Comparison of ENCODE assay signal across 8 cellular contexts in the genomic region with DNA sequence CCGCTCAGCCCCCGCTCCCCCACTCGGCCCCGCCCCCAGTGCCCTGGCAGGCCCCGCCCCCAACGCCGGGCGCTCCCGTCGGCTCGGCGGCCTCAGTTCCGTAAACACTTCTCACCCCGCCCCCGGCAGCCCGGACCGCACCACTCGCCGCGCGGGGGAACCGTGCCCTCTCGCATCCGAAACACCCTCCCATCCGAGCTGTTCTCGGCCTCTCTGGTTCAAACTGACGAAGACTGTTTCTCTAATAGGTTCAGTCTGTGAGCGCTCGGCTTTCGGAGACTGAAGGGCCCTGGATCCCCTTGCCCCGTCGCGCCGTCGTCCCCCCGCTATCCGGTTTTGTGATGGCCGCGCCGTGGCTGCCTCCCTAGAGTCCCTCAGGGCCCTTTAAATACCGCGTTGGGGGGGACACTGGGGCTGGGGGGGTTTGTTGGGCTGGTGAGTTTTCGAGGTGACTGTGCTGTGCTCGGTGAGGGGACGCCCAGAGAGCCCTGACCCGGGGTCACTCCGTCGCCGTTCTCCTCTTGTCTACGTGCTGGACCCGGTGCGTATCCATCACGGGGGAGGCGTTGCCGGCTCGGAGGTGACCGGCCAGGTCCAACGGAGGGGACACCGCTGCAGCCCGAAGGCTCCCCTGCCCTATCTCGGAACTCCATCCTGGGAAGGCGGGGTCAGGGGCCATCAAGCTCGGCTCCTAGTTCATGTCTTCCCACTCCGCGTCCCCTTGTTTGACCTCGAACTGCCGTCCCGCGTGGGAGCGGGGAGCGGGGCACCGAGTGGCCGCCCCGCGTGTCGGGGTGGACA. TPM values are rescaled to one million over a fixed set of nuclear protein-coding genes. Genes with fewer than 3 reads are reported as not detected.
DNase-seq lines count a peak whose midpoint lies in the region; ATAC-seq and TF ChIP-seq lines count a peak whose summit lies in the region.

TCP11L2 (plus strand) TSS at position 333 of the 801 bp plus-strand sequence. CDS start 8,343 bp downstream, outside the sequence.

- peak; percentile 74 for ATAC-seq in GM19463 (IDR thresholded peaks at IDR 0.05; ENCODE audit: unreplicated experiment)

- H3K4me3 ChIP-seq in HL-60 (replicated peaks; ENCODE audit: insufficient read depth, low read length) = peak within 1 kb of the TSS; percentile 99
- peak within 1 kb of the TSS; percentile 71 for H3K4me3 ChIP-seq in endocrine pancreas (ENCODE audit: control insufficient read depth, insufficient read depth, low read length)

- H3K36me3 ChIP-seq in endocrine pancreas (ENCODE audit: control insufficient read depth, insufficient read depth, low read length) = no peaks in the 10 kb centered on the region

- peaks cover 5% of the 10 kb centered on the region for H3K4me1 ChIP-seq in endocrine pancreas (ENCODE audit: control insufficient read depth, insufficient read depth, low read length)

- no peak for TF ChIP-seq CTCF in HL-60 (IDR thresholded peaks at IDR 0.05; ENCODE audit: insufficient read depth, low read length)

- H3K9me3 ChIP-seq in endocrine pancreas (ENCODE audit: control insufficient read depth, low read length) = no peaks in the 10 kb centered on the region

- H3K27me3 ChIP-seq in HL-60 (ENCODE audit: insufficient read depth, poor library complexity, severe bottlenecking) = no peaks in the 10 kb centered on the region
- H3K27me3 ChIP-seq in endocrine pancreas (ENCODE audit: control insufficient read depth, insufficient read depth, low read length) = no peaks in the 10 kb centered on the region

- peak within 1 kb of the TSS; percentile 98 for H3K9ac ChIP-seq in endocrine pancreas (ENCODE audit: control insufficient read depth, insufficient read depth, low read length)

- peak; percentile 91 for DNase-seq in CD1c-positive myeloid dendritic cell (ENCODE audit: extremely low spot score)
- DNase-seq in HL-60 (ENCODE audit: low read depth in 1 of 2, low spot score in 1 of 2) = peak in 1 of 2 experiments; percentile 73
- DNase-seq in NOMO-1 treated with DMSO at 0.1 percent for 48 hours (lab: John Stamatoyannopoulos, UW; ENCODE audit: unreplicated experiment) = peak; percentile 69
- DNase-seq in activated CD8-positive, alpha-beta memory T cell treated with anti-CD3 and anti-CD28 coated beads, Interleukin-2, amount 50 U/mL, for 24 hours (ENCODE audit: extremely low read depth) = peak; percentile 62
- peak; percentile 94 for DNase-seq in mesenteric fat pad (ENCODE audit: low spot score)
- peak; percentile 77 for DNase-seq in stimulated activated CD8-positive, alpha-beta memory T cell treated with anti-CD3 and anti-CD28 coated beads, Interleukin-12 subunit alpha, Interleukin-12 subunit beta, amount 100 ng/mL, for 4 hours (ENCODE audit: low read depth)

- peak within 1 kb of the TSS; percentile 99 for H3K27ac ChIP-seq in HL-60 (replicated peaks)

RNA-seq across cellular contexts. Expression of gene TCP11L2, which starts in this region (rescaled TPM):
- total RNA-seq in mesenteric fat pad = 19.4 TPM
